18 cellular contexts compared by ENCODE assay signal in the genomic region with DNA sequence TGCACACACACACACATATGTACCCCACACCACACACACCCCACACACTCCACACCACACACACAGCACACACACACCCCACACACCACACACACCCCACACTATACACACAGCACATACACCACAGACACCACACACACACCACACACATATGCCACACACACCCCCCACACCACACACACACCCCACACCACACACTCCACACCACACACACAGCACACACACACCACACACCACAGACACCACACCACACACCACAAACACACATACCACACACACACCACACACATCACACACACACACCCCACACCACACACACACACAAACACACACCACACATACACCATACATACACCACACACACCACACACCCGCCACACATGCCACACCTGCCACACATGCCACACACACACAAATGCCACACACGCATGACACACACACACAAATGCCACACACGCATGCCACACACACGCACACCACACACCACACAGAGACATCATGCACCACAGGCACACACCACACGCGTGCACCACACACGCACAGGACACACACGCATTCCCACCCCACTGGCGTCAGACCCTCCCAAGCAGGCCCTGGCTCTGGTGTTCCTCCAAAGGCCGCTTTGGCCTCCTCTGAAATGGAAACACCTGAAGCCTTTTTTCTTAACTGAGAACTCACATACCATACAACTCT. TPM values are rescaled to one million over a fixed set of nuclear protein-coding genes. Genes with fewer than 3 reads are reported as not detected.
A peak's percentile ranks its signal among the peaks of the same experiment; 100 is the strongest.
DNase-seq lines count a peak whose midpoint lies in the region; ATAC-seq, FAIRE-seq and TF ChIP-seq lines count a peak whose summit lies in the region.
"Had no signal": no experiment of that assay in that cellular context is flagged by ENCODE, and none has a peak within 500 bp of the region (broad histone marks: within the 10 kb centered on the region; RNA-seq: fewer than 3 reads in every experiment).

No MANE protein-coding gene starts in this region.

- H3F3A ChIP-seq in Loucy (ENCODE audit: low read depth), result peaks cover 6% of the 10 kb centered on the region; the same call in 1 of the 2 replicates

- H3K4me1 Mint-ChIP-seq in glutamatergic neuron (ENCODE audit: low read depth, unreplicated experiment), result peaks cover 5% of the 10 kb centered on the region

- TF ChIP-seq POLR2A in GM12891 (IDR thresholded peaks at IDR 0.05; ENCODE audit: low read depth, low read length), result no peak
- no peak for TF ChIP-seq POLR2A in vagina (IDR thresholded peaks at IDR 0.05)

- no peak overlapping the region for H3K4me3 ChIP-seq in Loucy (ENCODE audit: low read length, poor library complexity, severe bottlenecking)
- H3K4me3 ChIP-seq in MG63, result no peak overlapping the region
- no peak overlapping the region for H3K4me3 ChIP-seq in vagina

- H3K27me3 Mint-ChIP-seq in glutamatergic neuron (ENCODE audit: unreplicated experiment), result peaks cover 14% of the 10 kb centered on the region

- peaks cover 7% of the 10 kb centered on the region for H3K9me3 Mint-ChIP-seq in glutamatergic neuron (ENCODE audit: unreplicated experiment)

- peak overlapping the region; percentile 13 for H3K27ac Mint-ChIP-seq in glutamatergic neuron (ENCODE audit: unreplicated experiment)

- peaks cover 6% of the 10 kb centered on the region for H3K36me3 Mint-ChIP-seq in glutamatergic neuron (ENCODE audit: unreplicated experiment)
- H3K36me3 Mint-ChIP-seq: naive thymus-derived CD8-positive, alpha-beta T cell had no signal

- H3K9ac ChIP-seq in Loucy (ENCODE audit: low read depth, low read length, poor library complexity, severe bottlenecking), result peak overlapping the region; percentile 61

- intact Hi-C loops in sciatic nerve (cut with DNase I), result no loop called here
- intact Hi-C loops in vagina (cut with DNase I), result no loop called here

- no peaks in the 10 kb centered on the region for H3K9me3 ChIP-seq in Loucy (ENCODE audit: insufficient read depth, low read depth, low read length)
- H3K9me3 ChIP-seq in MG63, result no peaks in the 10 kb centered on the region
- H3K9me3 ChIP-seq in vagina, result no peaks in the 10 kb centered on the region

- H2AFZ ChIP-seq in Loucy (ENCODE audit: low read length), result no peak overlapping the region

- no peak for DNase-seq in GM12891 (ENCODE audit: insufficient read length, low spot score)
- peak; percentile 12 for DNase-seq in glutamatergic neuron
- peak; percentile 28 for DNase-seq in sciatic nerve (ENCODE audit: low spot score)
- no peak for DNase-seq in GF-D8 (lab: John Stamatoyannopoulos, UW)
- no peak for DNase-seq in MG63
- no peak for DNase-seq in vagina (ENCODE audit: extremely low spot score in 2 of 2)
- no peak for DNase-seq in stimulated activated CD4-positive, alpha-beta T cell treated with anti-CD3 and anti-CD28 coated beads, Interleukin-1b, Interleukin-23, amount 100 ng/mL, for 48 hours
- DNase-seq: activated naive CD4-positive, alpha-beta T cell treated with Interleukin-2 at 50 U/mL for 16 hours; C1 segment of cervical spinal cord; effector memory CD4-positive, alpha-beta T cell; NCI-H1694 treated with DMSO at 0.1 percent for 48 hours; NCI-H524 treated with DMSO at 0.1 percent for 48 hours; stimulated activated CD4-positive, alpha-beta T cell treated with anti-CD3 and anti-CD28 coated beads, Interleukin-4, amount 100 ng/mL, for 4 hours had no signal

- H3K27me3 ChIP-seq in Loucy (ENCODE audit: insufficient read depth, low read length, poor library complexity, severe bottlenecking), result no peaks in the 10 kb centered on the region
- no peaks in the 10 kb centered on the region; the same call in 1 of the 2 replicates for H3K27me3 ChIP-seq in MG63
- H3K27me3 ChIP-seq in vagina, result no peaks in the 10 kb centered on the region

- no peak overlapping the region for H3K4me3 Mint-ChIP-seq in glutamatergic neuron (ENCODE audit: unreplicated experiment)
- H3K4me3 Mint-ChIP-seq: naive thymus-derived CD8-positive, alpha-beta T cell had no signal

- H3K4me2 ChIP-seq in Loucy (ENCODE audit: low read depth, low read length, poor library complexity, severe bottlenecking), result no peak overlapping the region

- no peaks in the 10 kb centered on the region for H3K9me2 ChIP-seq in Loucy (replicated peaks; ENCODE audit: low read depth, low read length)

- H3K27ac ChIP-seq in vagina, result no peak overlapping the region
- H3K27ac ChIP-seq: VCaP had no signal

- H3K4me1 ChIP-seq in Loucy (ENCODE audit: insufficient read depth, low read length, poor library complexity, severe bottlenecking) (peaks cover 51% of the 10 kb centered on the region), vagina (no peaks in the 10 kb centered on the region)

- FAIRE-seq in GM12891 (lab: Jason Lieb, UNC), result peak; percentile 86

- H4K20me1 ChIP-seq in Loucy (ENCODE audit: insufficient read depth, low read length, poor library complexity, severe bottlenecking), result no peaks in the 10 kb centered on the region

- no peaks in the 10 kb centered on the region for H3K79me2 ChIP-seq in Loucy (ENCODE audit: insufficient read depth, low read length)

- no peak for ATAC-seq in sciatic nerve
- ATAC-seq: naive thymus-derived CD8-positive, alpha-beta T cell had no signal

- H3K36me3 ChIP-seq in Loucy (ENCODE audit: insufficient read depth, low read length) (no peaks in the 10 kb centered on the region), MG63 (no peaks in the 10 kb centered on the region), vagina (no peaks in the 10 kb centered on the region)

- TF ChIP-seq CTCF in Loucy (conservative IDR thresholded peaks at IDR 0.05; ENCODE audit: low read length) (no peak), glutamatergic neuron (IDR thresholded peaks at IDR 0.05; ENCODE audit: partially characterized antibody, unreplicated experiment) (no peak), vagina (IDR thresholded peaks at IDR 0.05) (no peak)

TF ChIP-seq in GM12891, 5 proteins besides CTCF, POLR2A, EP300 and RAD21:
- TF ChIP-seq POLR2AphosphoS5 (IDR thresholded peaks at IDR 0.05; ENCODE audit: low read depth, low read length) (no peak), POU2F2 (IDR thresholded peaks at IDR 0.05; ENCODE audit: low read depth, low read length) (no peak), SPI1 (IDR thresholded peaks at IDR 0.05; ENCODE audit: low read depth, low read length) (no peak), TAF1 (IDR thresholded peaks at IDR 0.05; ENCODE audit: low read depth, low read length) (no peak), PAX5 (IDR thresholded peaks at IDR 0.05; ENCODE audit: insufficient read depth, low read length, severe bottlenecking) (no peak)
TF ChIP-seq in GM12891: peak in this region for 0.

RNA-seq across cellular contexts. Expression of a gene that starts 15.7 kb away (rescaled TPM):
- polyA plus RNA-seq in GM12891 (2012; ENCODE audit: low read depth, missing spikeins), result not detected
- total RNA-seq in glutamatergic neuron (ENCODE audit: unreplicated experiment) (not detected), sciatic nerve (0.89 TPM), vagina (4.2 TPM)
- not detected in 2 replicates for total RNA-seq in MG63 (2014; rRNA removed; shearing (Covaris generic); ENCODE audit: low replicate concordance)
- total RNA-seq: naive thymus-derived CD8-positive, alpha-beta T cell had no signal

RNA-seq across cellular contexts. Expression of a gene that starts 19.0 kb away (rescaled TPM):
- polyA plus RNA-seq in GM12891 (2012; ENCODE audit: low read depth, missing spikeins), result not detected
- total RNA-seq in glutamatergic neuron (ENCODE audit: unreplicated experiment), result not detected
- not detected for total RNA-seq in sciatic nerve
- total RNA-seq in MG63 (2014; rRNA removed; shearing (Covaris generic); ENCODE audit: low replicate concordance), result not detected in 2 replicates
- not detected for total RNA-seq in vagina
- total RNA-seq: lower leg skin; naive thymus-derived CD8-positive, alpha-beta T cell; right cardiac atrium had no signal
- polyA plus RNA-seq: naive thymus-derived CD8-positive, alpha-beta T cell; right cardiac atrium had no signal

RNA-seq across cellular contexts. Expression of a gene that starts 22.1 kb away (rescaled TPM):
- not detected for polyA plus RNA-seq in GM12891 (2012; ENCODE audit: low read depth, missing spikeins)
- total RNA-seq in glutamatergic neuron (ENCODE audit: unreplicated experiment) (not detected), sciatic nerve (not detected), vagina (not detected)
- not detected in 2 replicates for total RNA-seq in MG63 (2014; rRNA removed; shearing (Covaris generic); ENCODE audit: low replicate concordance)
- total RNA-seq: lower leg skin, right cardiac atrium had no signal
- polyA plus RNA-seq: right cardiac atrium had no signal

Comparison
In these comparisons a context has a peak if more than half of its experiments do, and no peak if none do; other contexts are left out.
1. DNase-seq: peak in glutamatergic neuron (single experiment) and sciatic nerve (single experiment); none in GM12891 (single experiment), GF-D8 (single experiment), MG63 (single experiment), vagina (0 of 2) and stimulated activated CD4-positive, alpha-beta T cell treated with anti-CD3 and anti-CD28 coated beads, Interleukin-1b, Interleukin-23, amount 100 ng/mL, for 48 hours (single experiment).